Comparison of ENCODE assay signal across 8 cellular contexts in genomic region chr17:50680543-50681259, GRCh38. TPM values are rescaled to one million over a fixed set of nuclear protein-coding genes. Genes with fewer than 3 reads are reported as not detected.
DNase-seq lines count a peak whose midpoint lies in the region; ATAC-seq, FAIRE-seq and TF ChIP-seq lines count a peak whose summit lies in the region.
"Not testable (repeated sequence)": the region's sequence is repeated elsewhere in the genome, so short reads cannot be mapped to it uniquely, and the experiment has no call there.

No MANE protein-coding gene starts in this region.

- H3K4me2 ChIP-seq in H1 (ENCODE audit: insufficient read depth in 1 of 2, low read depth in 2 of 2, low read length in 2 of 2); HepG2 (ENCODE audit: low read depth, low read length): not testable (repeated sequence)

- H2AK5ac ChIP-seq in H1 (ENCODE audit: low read depth, low read length) = not testable (repeated sequence)

- H2BK5ac ChIP-seq in H1 (ENCODE audit: low read depth, low read length) = not testable (repeated sequence)

- in situ Hi-C loops in HepG2 (cut with HindIII; ENCODE audit: extremely low pct_ligation_motif_present, low pct_unique_long_range_greater_than_20kb) = not testable (repeated sequence)

- H4K20me1 ChIP-seq in H1 (replicated peaks in 1 of 2; ENCODE audit: control insufficient read depth in 1 of 2, insufficient read depth in 2 of 2, low read length in 2 of 2); HepG2 (ENCODE audit: insufficient read depth, low read length): not testable (repeated sequence)

- not testable (repeated sequence) for H4K91ac ChIP-seq in H1 (replicated peaks; ENCODE audit: insufficient read length, low read length)

- not testable (repeated sequence) for H3K4me1 ChIP-seq in HEK293 (ENCODE audit: control insufficient read depth, insufficient read depth, low read length); H1 (replicated peaks in 1 of 4; ENCODE audit: control insufficient read depth in 3 of 4, insufficient read depth in 4 of 4, low read length in 3 of 4)
- H3K4me1 ChIP-seq in HepG2 (ENCODE audit: insufficient read depth, low read length) (peaks cover 80% of the 10 kb centered on the region), stomach (peaks cover 25 to 54% (median 40%) of the 10 kb centered on the region in 4 donors)

- H2BK120ac ChIP-seq in H1 (replicated peaks; ENCODE audit: low read depth, low read length) = not testable (repeated sequence)

- FAIRE-seq in H1 (lab: Jason Lieb, UNC); HepG2 (lab: Jason Lieb, UNC): not testable (repeated sequence)

- not testable (repeated sequence) for H3K79me2 ChIP-seq in H1 (ENCODE audit: control insufficient read depth in 1 of 2, insufficient read depth in 2 of 2, low read length in 2 of 2); HepG2 (ENCODE audit: insufficient read depth, low read length)

- not testable (repeated sequence) for H3K27ac ChIP-seq in HEK293 (ENCODE audit: extremely low read depth, low read depth, low read length); H1 (ENCODE audit: low read depth, low read length); HepG2 (ENCODE audit: extremely low read length, insufficient read depth, low read length)
- H3K27ac ChIP-seq in RWPE1 = peak overlapping the region; percentile 37
- peak overlapping the region in 4 of 5 donors; percentile 42 to 70 (median 54) for H3K27ac ChIP-seq in stomach

- H4K8ac ChIP-seq in H1 (ENCODE audit: extremely low read depth, insufficient read depth, low read length) = not testable (repeated sequence)

- not testable (repeated sequence) for H3K4me3 ChIP-seq in AG10803 (ENCODE audit: low read length); HEK293 (ENCODE audit: low read depth, low read length); H1 (ENCODE audit: extremely low read depth in 1 of 4, insufficient read depth in 2 of 4, low read depth in 3 of 4, low read length in 4 of 4); HepG2 (replicated peaks in 1 of 3; ENCODE audit: insufficient read depth in 1 of 3, low read depth in 2 of 3, low read length in 3 of 3); stomach

- not testable (repeated sequence) for H3K23ac ChIP-seq in H1 (ENCODE audit: insufficient read length)

- not testable (repeated sequence) for TF ChIP-seq RAD21 in H1 (IDR thresholded peaks at IDR 0.05 in 1 of 2, conservative IDR thresholded peaks at IDR 0.05 in 1 of 2; ENCODE audit: low read depth in 2 of 2, low read length in 2 of 2); HepG2 (CRISPR knock-in tag; IDR thresholded peaks at IDR 0.05)

- not testable (repeated sequence) for TF ChIP-seq CTCF in AG10803 (conservative IDR thresholded peaks at IDR 0.05; ENCODE audit: low read length); HEK293 (tag by site-specific recombination; IDR thresholded peaks at IDR 0.05); RWPE1 (conservative IDR thresholded peaks at IDR 0.05; ENCODE audit: low read depth); H1 (IDR thresholded peaks at IDR 0.05; ENCODE audit: control extremely low read depth in 1 of 3, insufficient read depth in 1 of 3, low read depth in 1 of 3, low read length in 3 of 3); HepG2 (CRISPR knock-in tag; IDR thresholded peaks at IDR 0.05); omental fat pad (IDR thresholded peaks at IDR 0.05); stomach (IDR thresholded peaks at IDR 0.05)

- not testable (repeated sequence) for H3K4ac ChIP-seq in H1 (replicated peaks; ENCODE audit: insufficient read length, low read depth, low read length)

- H3K27me3 ChIP-seq in H1 (replicated peaks in 1 of 4; ENCODE audit: control insufficient read depth in 3 of 4, extremely low read depth in 1 of 4, insufficient read depth in 3 of 4, low read length in 3 of 4); HepG2 (ENCODE audit: control insufficient read depth in 1 of 2, insufficient read depth in 2 of 2, low read length in 2 of 2); stomach: not testable (repeated sequence)

- H3K9ac ChIP-seq in H1 (replicated peaks in 1 of 4; ENCODE audit: extremely low read depth in 1 of 4, low read depth in 3 of 4, low read length in 3 of 4); HepG2 (ENCODE audit: insufficient read depth, low read depth, low read length): not testable (repeated sequence)

- DNase-seq in AG10803 (ENCODE audit: low read depth) = peak; percentile 24
- not testable (repeated sequence) for DNase-seq in RWPE1 (ENCODE audit: low spot score); H1 (ENCODE audit: low read depth in 1 of 2, low spot score in 2 of 2); HepG2 (ENCODE audit: low spot score); stomach
- DNase-seq in amniotic epithelial cell (ENCODE audit: low read depth) = peak; percentile 27
- DNase-seq in omental fat pad (ENCODE audit: low spot score) = peak; percentile 17

- H3K14ac ChIP-seq in H1 (ENCODE audit: insufficient read length) = not testable (repeated sequence)

- ATAC-seq in HepG2; omental fat pad (ENCODE audit: low FRiP score): not testable (repeated sequence)

- not testable (repeated sequence) for BruUV-seq in HepG2 (replicated peaks; lab: Mats Ljungman, UMichigan)

- not testable (repeated sequence) for H2AFZ ChIP-seq in H1 (ENCODE audit: low read length); HepG2 (ENCODE audit: low read length)

- not testable (repeated sequence) for H3K23me2 ChIP-seq in H1 (ENCODE audit: low read depth, low read length)

- WGBS in H1 (ENCODE audit: extremely low coverage in 1 of 2, insufficient coverage in 1 of 2, insufficient read length in 1 of 2, insufficient replicate concordance in 2 of 2, low coverage in 1 of 2, low lambda C conversion rate in 2 of 2, missing lambda C conversion rate in 1 of 2), 2 experiments = 84% methylated on average over 8 of the region's 12 CpGs; no CpG with 5 or more reads in 1 of the 2 experiments
- 89% methylated on average over 12 of the region's 12 CpGs for WGBS in HepG2 (ENCODE audit: low lambda C conversion rate)
- WGBS in stomach, 5 donors = 69 to 77% (median 71%) methylated on average over 12 of the region's 12 CpGs

- H3K18ac ChIP-seq in H1 (ENCODE audit: extremely low read depth, low read length) = not testable (repeated sequence)

- H3K79me1 ChIP-seq in H1 (ENCODE audit: low read depth, low read length) = not testable (repeated sequence)

- not testable (repeated sequence) for H3K56ac ChIP-seq in H1 (replicated peaks; ENCODE audit: insufficient read length, low read depth, low read length)

- not testable (repeated sequence) for H3K36me3 ChIP-seq in HEK293 (ENCODE audit: control insufficient read depth in 2 of 2, insufficient read depth in 1 of 2, low read length in 2 of 2); H1 (ENCODE audit: control insufficient read depth in 2 of 4, insufficient read depth in 4 of 4, low read length in 3 of 4); HepG2 (replicated peaks in 1 of 2; ENCODE audit: control insufficient read depth in 1 of 2, insufficient read depth in 2 of 2, low read length in 2 of 2)
- peaks cover 0 to 33% (median 19%) of the 10 kb centered on the region in 4 donors for H3K36me3 ChIP-seq in stomach

- not testable (repeated sequence) for H4K5ac ChIP-seq in H1 (ENCODE audit: insufficient read length, low read depth, low read length)

- not testable (repeated sequence) for TF ChIP-seq EP300 in H1 (IDR thresholded peaks at IDR 0.05; ENCODE audit: borderline replicate concordance in 1 of 2, low read depth in 2 of 2, low read length in 2 of 2); HepG2 (IDR thresholded peaks at IDR 0.05; ENCODE audit: low read depth in 2 of 2, low read length in 2 of 2); HepG2 (CRISPR knock-in tag; IDR thresholded peaks at IDR 0.05; ENCODE audit: borderline replicate concordance); stomach (IDR thresholded peaks at IDR 0.05)

- TF ChIP-seq POLR2A in H1 (IDR thresholded peaks at IDR 0.05; ENCODE audit: control extremely low read depth in 1 of 2, low read depth in 2 of 2, low read length in 2 of 2); HepG2 (IDR thresholded peaks at IDR 0.05; ENCODE audit: insufficient read depth in 1 of 2, low read depth in 2 of 2, low read length in 2 of 2); stomach (IDR thresholded peaks at IDR 0.05): not testable (repeated sequence)

- CTCF ChIA-PET in HEK293 (lab: Yijun Ruan, JAX) (interaction anchor here (0.6 to 3.9 kb wide), 17 partner anchors 8 to 296 kb away, joined by 3 to 31 read pairs (median 4); partner anchors contain the start of gene CACNA1G), RWPE1 (lab: Yijun Ruan, JAX) (interaction anchor here (0.7 to 1.0 kb wide), 2 partner anchors 42 to 50 kb away, joined by 3 to 4 read pairs; no protein-coding TSS in a partner anchor), H1 (lab: Charles Lee; ENCODE audit: partially characterized antibody) (interaction anchor here (0.7 to 20.2 kb wide), 13 partner anchors 11 to 198 kb away, joined by 3 to 391 read pairs (median 5); no protein-coding TSS in a partner anchor), HepG2 (lab: Yijun Ruan, JAX; ENCODE audit: low intra/inter-chr PET ratio, low total read pairs) (interaction anchor here (1.2 to 1.6 kb wide), 4 partner anchors 14 to 134 kb away, joined by 3 to 18 read pairs (median 6); partner anchors contain the start of gene SPATA20)

- 0 out of 2 replicates have a peak overlapping the region, but pooled peaks have one; percentile 46 for H2BK15ac ChIP-seq in H1 (ENCODE audit: low read length)

- not testable (repeated sequence) for H2BK12ac ChIP-seq in H1 (ENCODE audit: low read depth, low read length)

- POLR2A ChIA-PET in HEK293 (lab: Yijun Ruan, JAX) (interaction anchor here (0.6 to 0.9 kb wide), 2 partner anchors 42 to 45 kb away, joined by 3 read pairs; no protein-coding TSS in a partner anchor), H1 (lab: Charles Lee; ENCODE audit: partially characterized antibody) (interaction anchor here (0.9 kb wide), 1 partner anchor 76 kb away, joined by 3 read pairs; no protein-coding TSS in a partner anchor), HepG2 (lab: Yijun Ruan, JAX) (interaction anchor here (1.0 to 21.3 kb wide), 4 partner anchors 10 to 48 kb away, joined by 3 to 839 read pairs (median 16); partner anchors contain the start of gene ABCC3)
- POLR2A ChIA-PET in RWPE1 (lab: Yijun Ruan, JAX; ENCODE audit: low non-redundant PET) = not testable (repeated sequence)

- intact Hi-C loops in HepG2 (cut with micrococcal nuclease; ENCODE audit: unreplicated experiment) = loop anchor here (2.0 kb wide), 1 partner anchor 14 kb away; no protein-coding TSS in a partner anchor
- intact Hi-C loops in stomach (cut with DNase I; ENCODE audit: low total_unique reads) = not testable (repeated sequence)

- not testable (repeated sequence) for H3K9me3 ChIP-seq in HEK293 (ENCODE audit: control insufficient read depth, insufficient read depth, low read depth, low read length); H1 (ENCODE audit: insufficient read depth in 2 of 2, low read depth in 1 of 2, low read length in 1 of 2); HepG2 (ENCODE audit: low read length); stomach

- not testable (repeated sequence) for H2BK20ac ChIP-seq in H1 (ENCODE audit: low read length)

RNA-seq across cellular contexts. Expression of gene ANKRD40, which starts 27.0 kb away (rescaled TPM):
- 50.1 and 54.3 TPM in 2 replicates for total RNA-seq in H1 (2021; fragmentation: NEBNext Ultra II Directional; extraction: Animal tissue kit (Norgen Biotek cat#: 25700))
- polyA plus RNA-seq in H1 (2011; rRNA removed) (19.7 and 26.1 TPM in 2 replicates), HepG2 (2011; rRNA removed) (30.2 and 35.0 TPM in 2 replicates), stomach (10 to 100 TPM in 2 of 3 donors, 1 to 10 TPM in 1; 8.3 to 18.8 (median 16.0) TPM)
- polyA plus RNA-seq in H1 (2011; cell fraction: cytosol; rRNA removed) = 28.3 TPM
- 14.5 TPM for polyA plus RNA-seq in H1 (2011; cell fraction: nucleus; rRNA removed)
- 21.9 to 29.8 TPM (median 24.2 TPM) in 4 replicates for polyA plus RNA-seq in H1 (2012, experiment 1 of 2)
- polyA plus RNA-seq in H1 (2012, experiment 2 of 2) = 8.3 TPM
- 28.3 TPM for polyA plus RNA-seq in H1 (2013, experiment 1 of 2)
- polyA plus RNA-seq in H1 (2013, experiment 2 of 2) = 29.0 TPM
- 31.2 and 33.8 TPM in 2 replicates for polyA minus RNA-seq in H1 (2011; rRNA and poly(A)+ RNA removed)
- 21.9 TPM for polyA minus RNA-seq in H1 (2011; cell fraction: cytosol; rRNA and poly(A)+ RNA removed)
- 18.0 TPM for polyA minus RNA-seq in H1 (2011; cell fraction: nucleus; rRNA and poly(A)+ RNA removed)
- total RNA-seq in HepG2 (2016; rRNA removed; fragmentation: Illumina TruSeq; extraction: Trizol) (46.4 and 52.4 TPM in 2 replicates), omental fat pad (10 to 100 TPM; 55.7 to 82.4 (median 61.8) TPM), stomach (10 to 100 TPM in 4 of 5 donors, 1 to 10 TPM in 1; 7.5 to 36.6 (median 23.2) TPM)
- total RNA-seq in HepG2 (2016; cell fraction: cytosol; rRNA removed; fragmentation: Illumina TruSeq; extraction: Trizol; ENCODE audit: low read depth) = 14.8 and 17.0 TPM in 2 replicates
- total RNA-seq in HepG2 (2016; cell fraction: insoluble cytoplasmic fraction; rRNA removed; fragmentation: Illumina TruSeq; extraction: Trizol) = 43.9 and 45.1 TPM in 2 replicates
- 53.6 and 57.7 TPM in 2 replicates for total RNA-seq in HepG2 (2016; cell fraction: membrane; rRNA removed; fragmentation: Illumina TruSeq; extraction: Trizol)
- total RNA-seq in HepG2 (2016; cell fraction: nucleus; rRNA removed; fragmentation: Illumina TruSeq; extraction: Trizol) = 27.7 and 32.1 TPM in 2 replicates
- 20.9 and 27.5 TPM in 2 replicates for polyA plus RNA-seq in HepG2 (2011; cell fraction: cytosol; rRNA removed)
- polyA plus RNA-seq in HepG2 (2011; cell fraction: nucleus; rRNA removed) = 14.0 and 17.7 TPM in 2 replicates
- 25.7 and 26.1 TPM in 2 replicates for polyA plus RNA-seq in HepG2 (2012)
- 12.7 TPM in 2 replicates for polyA plus RNA-seq in HepG2 (2016; cell fraction: cytosol; fragmentation: Illumina TruSeq; extraction: Trizol; ENCODE audit: low read depth)
- polyA plus RNA-seq in HepG2 (2016; cell fraction: insoluble cytoplasmic fraction; fragmentation: Illumina TruSeq; extraction: Trizol; ENCODE audit: low read depth) = 37.2 and 46.0 TPM in 2 replicates
- polyA plus RNA-seq in HepG2 (2016; cell fraction: membrane; fragmentation: Illumina TruSeq; extraction: Trizol; ENCODE audit: low read depth) = 34.9 and 37.7 TPM in 2 replicates
- 52.0 and 58.7 TPM in 2 replicates for polyA plus RNA-seq in HepG2 (2016; cell fraction: nucleus; fragmentation: Illumina TruSeq; extraction: Trizol; ENCODE audit: insufficient read depth, low read depth)
- 22.7 and 24.6 TPM in 2 replicates for polyA minus RNA-seq in HepG2 (2011; rRNA and poly(A)+ RNA removed; ENCODE audit: low replicate concordance)
- polyA minus RNA-seq in HepG2 (2011; cell fraction: cytosol; rRNA and poly(A)+ RNA removed) = 31.7 and 31.9 TPM in 2 replicates
- polyA minus RNA-seq in HepG2 (2011; cell fraction: nucleus; rRNA and poly(A)+ RNA removed) = 21.2 and 23.9 TPM in 2 replicates

RNA-seq across cellular contexts. Expression of gene LUC7L3, which starts 38.7 kb away (rescaled TPM):
- 126 and 128 TPM in 2 replicates for total RNA-seq in H1 (2021; fragmentation: NEBNext Ultra II Directional; extraction: Animal tissue kit (Norgen Biotek cat#: 25700))
- polyA plus RNA-seq in H1 (2011; rRNA removed) (102 and 103 TPM in 2 replicates), HepG2 (2011; rRNA removed) (95.9 and 120 TPM in 2 replicates), stomach (1,000 to 10,000 TPM in 1 of 3 donors, 100 to 1,000 TPM in 1, 10 to 100 TPM in 1; 63.4 to 1,211 (median 106) TPM)
- 142 TPM for polyA plus RNA-seq in H1 (2011; cell fraction: cytosol; rRNA removed)
- 251 TPM for polyA plus RNA-seq in H1 (2011; cell fraction: nucleus; rRNA removed)
- 169 to 344 TPM (median 176 TPM) in 4 replicates for polyA plus RNA-seq in H1 (2012, experiment 1 of 2)
- polyA plus RNA-seq in H1 (2012, experiment 2 of 2) = 16.5 TPM
- polyA plus RNA-seq in H1 (2013, experiment 1 of 2) = 286 TPM
- polyA plus RNA-seq in H1 (2013, experiment 2 of 2) = 257 TPM
- 15.2 and 22.5 TPM in 2 replicates for polyA minus RNA-seq in H1 (2011; rRNA and poly(A)+ RNA removed)
- 26.9 TPM for polyA minus RNA-seq in H1 (2011; cell fraction: cytosol; rRNA and poly(A)+ RNA removed)
- polyA minus RNA-seq in H1 (2011; cell fraction: nucleus; rRNA and poly(A)+ RNA removed) = 128 TPM
- total RNA-seq in HepG2 (2016; rRNA removed; fragmentation: Illumina TruSeq; extraction: Trizol) (60.2 and 108 TPM in 2 replicates), omental fat pad (10 to 100 TPM; 44.2 to 88.7 (median 55.2) TPM), stomach (100 to 1,000 TPM; 170 to 429 (median 221) TPM)
- 18.8 and 26.1 TPM in 2 replicates for total RNA-seq in HepG2 (2016; cell fraction: cytosol; rRNA removed; fragmentation: Illumina TruSeq; extraction: Trizol; ENCODE audit: low read depth)
- 62.5 and 109 TPM in 2 replicates for total RNA-seq in HepG2 (2016; cell fraction: insoluble cytoplasmic fraction; rRNA removed; fragmentation: Illumina TruSeq; extraction: Trizol)
- 14.5 and 18.9 TPM in 2 replicates for total RNA-seq in HepG2 (2016; cell fraction: membrane; rRNA removed; fragmentation: Illumina TruSeq; extraction: Trizol)
- 195 TPM in 2 replicates for total RNA-seq in HepG2 (2016; cell fraction: nucleus; rRNA removed; fragmentation: Illumina TruSeq; extraction: Trizol)
- polyA plus RNA-seq in HepG2 (2011; cell fraction: cytosol; rRNA removed) = 30.0 and 34.7 TPM in 2 replicates
- 415 and 478 TPM in 2 replicates for polyA plus RNA-seq in HepG2 (2011; cell fraction: nucleus; rRNA removed)
- 194 and 235 TPM in 2 replicates for polyA plus RNA-seq in HepG2 (2012)
- polyA plus RNA-seq in HepG2 (2016; cell fraction: cytosol; fragmentation: Illumina TruSeq; extraction: Trizol; ENCODE audit: low read depth) = 7.1 and 8.6 TPM in 2 replicates
- 136 and 147 TPM in 2 replicates for polyA plus RNA-seq in HepG2 (2016; cell fraction: insoluble cytoplasmic fraction; fragmentation: Illumina TruSeq; extraction: Trizol; ENCODE audit: low read depth)
- 13.0 and 18.1 TPM in 2 replicates for polyA plus RNA-seq in HepG2 (2016; cell fraction: membrane; fragmentation: Illumina TruSeq; extraction: Trizol; ENCODE audit: low read depth)
- polyA plus RNA-seq in HepG2 (2016; cell fraction: nucleus; fragmentation: Illumina TruSeq; extraction: Trizol; ENCODE audit: insufficient read depth, low read depth) = 530 TPM in 2 replicates
- 33.0 and 52.4 TPM in 2 replicates for polyA minus RNA-seq in HepG2 (2011; rRNA and poly(A)+ RNA removed; ENCODE audit: low replicate concordance)
- polyA minus RNA-seq in HepG2 (2011; cell fraction: cytosol; rRNA and poly(A)+ RNA removed) = 14.1 and 14.4 TPM in 2 replicates
- polyA minus RNA-seq in HepG2 (2011; cell fraction: nucleus; rRNA and poly(A)+ RNA removed) = 321 and 363 TPM in 2 replicates

RNA-seq across cellular contexts. Expression of gene ABCC3, which starts 46.0 kb away (rescaled TPM):
- 0.37 and 0.71 TPM in 2 replicates for total RNA-seq in H1 (2021; fragmentation: NEBNext Ultra II Directional; extraction: Animal tissue kit (Norgen Biotek cat#: 25700))
- polyA plus RNA-seq in H1 (2011; rRNA removed) (0.22 and 0.35 TPM in 2 replicates), HepG2 (2011; rRNA removed) (50.5 and 50.7 TPM in 2 replicates), stomach (10 to 100 TPM; 13.6 to 46.4 (median 23.9) TPM)
- 0.40 TPM for polyA plus RNA-seq in H1 (2011; cell fraction: cytosol; rRNA removed)
- 2.4 TPM for polyA plus RNA-seq in H1 (2011; cell fraction: nucleus; rRNA removed)
- polyA plus RNA-seq in H1 (2012, experiment 1 of 2) = 0.54 to 0.84 TPM (median 0.60 TPM) in 4 replicates
- polyA plus RNA-seq in H1 (2012, experiment 2 of 2) = 0.17 TPM
- 0.20 TPM for polyA plus RNA-seq in H1 (2013, experiment 1 of 2)
- 0.37 TPM for polyA plus RNA-seq in H1 (2013, experiment 2 of 2)
- polyA minus RNA-seq in H1 (2011; rRNA and poly(A)+ RNA removed) = 0.35 and 1.1 TPM in 2 replicates
- polyA minus RNA-seq in H1 (2011; cell fraction: cytosol; rRNA and poly(A)+ RNA removed) = 1.5 TPM
- polyA minus RNA-seq in H1 (2011; cell fraction: nucleus; rRNA and poly(A)+ RNA removed) = 0.40 TPM
- total RNA-seq in HepG2 (2016; rRNA removed; fragmentation: Illumina TruSeq; extraction: Trizol) (18.0 and 25.2 TPM in 2 replicates), omental fat pad (10 to 100 TPM in 2 of 4 donors, 1 to 10 TPM in 2; 2.8 to 19.9 (median 11.1) TPM), stomach (1,000 to 10,000 TPM in 1 of 5 donors, 100 to 1,000 TPM in 4; 139 to 1,043 (median 270) TPM)
- total RNA-seq in HepG2 (2016; cell fraction: cytosol; rRNA removed; fragmentation: Illumina TruSeq; extraction: Trizol; ENCODE audit: low read depth) = 13.3 and 13.8 TPM in 2 replicates
- total RNA-seq in HepG2 (2016; cell fraction: insoluble cytoplasmic fraction; rRNA removed; fragmentation: Illumina TruSeq; extraction: Trizol) = 14.4 and 28.1 TPM in 2 replicates
- 23.1 and 25.2 TPM in 2 replicates for total RNA-seq in HepG2 (2016; cell fraction: membrane; rRNA removed; fragmentation: Illumina TruSeq; extraction: Trizol)
- total RNA-seq in HepG2 (2016; cell fraction: nucleus; rRNA removed; fragmentation: Illumina TruSeq; extraction: Trizol) = 38.6 and 38.7 TPM in 2 replicates
- polyA plus RNA-seq in HepG2 (2011; cell fraction: cytosol; rRNA removed) = 19.0 and 24.0 TPM in 2 replicates
- 331 and 391 TPM in 2 replicates for polyA plus RNA-seq in HepG2 (2011; cell fraction: nucleus; rRNA removed)
- polyA plus RNA-seq in HepG2 (2012) = 15.7 and 38.4 TPM in 2 replicates
- polyA plus RNA-seq in HepG2 (2016; cell fraction: cytosol; fragmentation: Illumina TruSeq; extraction: Trizol; ENCODE audit: low read depth) = 15.1 and 15.9 TPM in 2 replicates
- polyA plus RNA-seq in HepG2 (2016; cell fraction: insoluble cytoplasmic fraction; fragmentation: Illumina TruSeq; extraction: Trizol; ENCODE audit: low read depth) = 17.3 and 21.5 TPM in 2 replicates
- 23.7 and 24.5 TPM in 2 replicates for polyA plus RNA-seq in HepG2 (2016; cell fraction: membrane; fragmentation: Illumina TruSeq; extraction: Trizol; ENCODE audit: low read depth)
- polyA plus RNA-seq in HepG2 (2016; cell fraction: nucleus; fragmentation: Illumina TruSeq; extraction: Trizol; ENCODE audit: insufficient read depth, low read depth) = 84.3 and 87.4 TPM in 2 replicates
- polyA minus RNA-seq in HepG2 (2011; rRNA and poly(A)+ RNA removed; ENCODE audit: low replicate concordance) = 73.4 and 78.1 TPM in 2 replicates
- 10.9 and 17.8 TPM in 2 replicates for polyA minus RNA-seq in HepG2 (2011; cell fraction: cytosol; rRNA and poly(A)+ RNA removed)
- 61.9 and 63.1 TPM in 2 replicates for polyA minus RNA-seq in HepG2 (2011; cell fraction: nucleus; rRNA and poly(A)+ RNA removed)
